Comparison of ENCODE assay signal across 27 cellular contexts in the genomic region with DNA sequence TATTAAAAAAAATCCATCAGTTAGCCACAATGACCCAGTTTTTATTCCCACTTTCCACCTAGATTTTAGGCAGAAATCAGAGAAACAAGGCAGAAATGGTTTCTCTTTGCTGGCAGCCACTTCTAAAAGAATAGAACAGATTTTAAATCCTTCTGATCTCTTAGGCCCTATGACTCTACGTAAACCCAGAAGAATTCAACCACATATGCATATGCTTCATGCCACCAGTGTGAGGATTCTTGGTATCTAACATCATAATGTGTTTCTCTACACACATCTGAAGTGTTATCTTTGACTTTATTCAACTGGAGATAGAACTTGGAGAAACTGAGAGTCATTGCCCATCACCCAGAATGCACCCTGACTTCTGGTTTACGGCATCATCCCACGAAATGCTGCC.
DNase-seq lines count a peak whose midpoint lies in the region; ATAC-seq, FAIRE-seq and TF ChIP-seq lines count a peak whose summit lies in the region.
"Had no signal": no experiment of that assay in that cellular context is flagged by ENCODE, and none has a peak within 500 bp of the region (broad histone marks: within the 10 kb centered on the region; RNA-seq: fewer than 3 reads in every experiment).

No MANE protein-coding gene starts in this region.

- TF ChIP-seq CTCF in AG04450 (IDR thresholded peaks at IDR 0.05; ENCODE audit: low read depth, low read length) (no peak), RWPE2 (IDR thresholded peaks at IDR 0.05; ENCODE audit: poor library complexity, severe bottlenecking) (no peak), esophagus squamous epithelium (IDR thresholded peaks at IDR 0.05) (no peak), suprapubic skin (IDR thresholded peaks at IDR 0.05) (no peak)

- POLR2A ChIA-PET in AG04450 (lab: Yijun Ruan, JAX): no interaction called here

- H3K36me3 ChIP-seq in RWPE2 (ENCODE audit: low read depth) (no peaks in the 10 kb centered on the region), esophagus squamous epithelium (no peaks in the 10 kb centered on the region), suprapubic skin (no peaks in the 10 kb centered on the region)
- H3K36me3 ChIP-seq: esophagus muscularis mucosa, left ventricle myocardium inferior, neutrophil had no signal

- 94 to 100% methylated on average over 3 of the region's 3 CpGs for WGBS in esophagus squamous epithelium, 2 donors
- WGBS in suprapubic skin: 98% methylated on average over 3 of the region's 3 CpGs

- TF ChIP-seq EP300 in suprapubic skin (IDR thresholded peaks at IDR 0.05): no peak

- peak overlapping the region; percentile 97 for H3K27ac ChIP-seq in AG04450 (ENCODE audit: low read depth, low read length)
- H3K27ac ChIP-seq in RWPE2 (ENCODE audit: poor library complexity, severe bottlenecking): peak overlapping the region; percentile 88
- H3K27ac ChIP-seq in esophagus squamous epithelium: peak overlapping the region; percentile 26 to 83 (median 61)
- H3K27ac ChIP-seq in suprapubic skin: no peak overlapping the region
- H3K27ac ChIP-seq: left ventricle myocardium inferior, neutrophil had no signal

- peaks cover 16% of the 10 kb centered on the region for H3K4me1 ChIP-seq in RWPE2 (ENCODE audit: insufficient read depth, poor library complexity, severe bottlenecking)
- peaks cover 9 to 28% (median 11%) of the 10 kb centered on the region in 3 donors for H3K4me1 ChIP-seq in esophagus squamous epithelium
- peaks cover 12% of the 10 kb centered on the region for H3K4me1 ChIP-seq in suprapubic skin

- no peak for TF ChIP-seq POLR2A in esophagus squamous epithelium (IDR thresholded peaks at IDR 0.05)
- TF ChIP-seq POLR2A in suprapubic skin (IDR thresholded peaks at IDR 0.05): no peak

- DNase-seq in AG04450 (ENCODE audit: low read depth, low spot score): no peak
- DNase-seq in RWPE2 (ENCODE audit: low spot score): no peak
- DNase-seq in esophagus squamous epithelium (lab: John Stamatoyannopoulos, UW): no peak
- DNase-seq in non-pigmented ciliary epithelial cell (ENCODE audit: low read depth): peak; percentile 72
- DNase-seq in frontal cortex (ENCODE audit: low spot score in 2 of 2): no peak
- DNase-seq in suprapubic skin (ENCODE audit: low spot score in 2 of 2): no peak
- DNase-seq in cortex of kidney (lab: John Stamatoyannopoulos, UW): no peak
- DNase-seq: 8988T; activated CD4-positive, alpha-beta T cell treated with anti-CD3 and anti-CD28 coated beads, Interleukin-2, amount 50 U/mL, for 4 hours; activated T-cell treated with anti-CD3 and anti-CD28 coated beads, Interleukin-2, amount 50 U/mL, for 48 hours; CD4-positive, alpha-beta T cell; H9; islet precursor cell; left ventricle myocardium inferior; midbrain; naive B cell; NCI-H2029; NCI-H526 treated with DMSO at 0.1 percent for 48 hours; SHP77; T-helper 17 cell had no signal

- CTCF ChIA-PET in AG04450 (lab: Charles Lee): interaction anchor here (2.2 kb wide), 1 partner anchor 32 kb away, joined by 9 read pairs; no protein-coding TSS in a partner anchor

- H3K9me3 ChIP-seq in AG04450 (ENCODE audit: control insufficient read depth, insufficient read depth, low read length): no peaks in the 10 kb centered on the region
- no peaks in the 10 kb centered on the region for H3K9me3 ChIP-seq in RWPE2 (ENCODE audit: severe bottlenecking)
- no peaks in the 10 kb centered on the region for H3K9me3 ChIP-seq in esophagus squamous epithelium
- no peaks in the 10 kb centered on the region for H3K9me3 ChIP-seq in suprapubic skin
- H3K9me3 ChIP-seq: esophagus muscularis mucosa, left ventricle myocardium inferior, neutrophil had no signal

- H3K27me3 ChIP-seq in AG04450 (ENCODE audit: control insufficient read depth, insufficient read depth, low read length) (no peaks in the 10 kb centered on the region), RWPE2 (ENCODE audit: insufficient read depth, poor library complexity, severe bottlenecking) (no peaks in the 10 kb centered on the region), esophagus squamous epithelium (no peaks in the 10 kb centered on the region), suprapubic skin (no peaks in the 10 kb centered on the region)
- H3K27me3 ChIP-seq: esophagus muscularis mucosa, neutrophil had no signal

- intact Hi-C loops in esophagus squamous epithelium (cut with DNase I): no loop called here

- H3K4me3 ChIP-seq in AG04450 (ENCODE audit: low read depth, low read length): no peak overlapping the region
- no peak overlapping the region for H3K4me3 ChIP-seq in RWPE2 (ENCODE audit: severe bottlenecking)
- no peak overlapping the region for H3K4me3 ChIP-seq in esophagus squamous epithelium
- H3K4me3 ChIP-seq in suprapubic skin: no peak overlapping the region
- H3K4me3 ChIP-seq: esophagus muscularis mucosa, left ventricle myocardium inferior had no signal

- ATAC-seq in RWPE2 (ENCODE audit: low read depth): no peak
- no peak for ATAC-seq in HG03108 (IDR thresholded peaks at IDR 0.05; ENCODE audit: unreplicated experiment)
- ATAC-seq: Panc1; stimulated activated memory B cell treated with anti-CD40 and anti-IgM and Interleukin-4, amounts not matched to agents 10 μg/mL and 1 μg/mL and 100 μg/mL, for 72 hours; T-helper 17 cell had no signal

- no peak for FAIRE-seq in frontal cortex (lab: Jason Lieb, UNC)
- FAIRE-seq: D721Med, TTC549 had no signal
